ENCODE assay signal across 12 cellular contexts in the genomic region with DNA sequence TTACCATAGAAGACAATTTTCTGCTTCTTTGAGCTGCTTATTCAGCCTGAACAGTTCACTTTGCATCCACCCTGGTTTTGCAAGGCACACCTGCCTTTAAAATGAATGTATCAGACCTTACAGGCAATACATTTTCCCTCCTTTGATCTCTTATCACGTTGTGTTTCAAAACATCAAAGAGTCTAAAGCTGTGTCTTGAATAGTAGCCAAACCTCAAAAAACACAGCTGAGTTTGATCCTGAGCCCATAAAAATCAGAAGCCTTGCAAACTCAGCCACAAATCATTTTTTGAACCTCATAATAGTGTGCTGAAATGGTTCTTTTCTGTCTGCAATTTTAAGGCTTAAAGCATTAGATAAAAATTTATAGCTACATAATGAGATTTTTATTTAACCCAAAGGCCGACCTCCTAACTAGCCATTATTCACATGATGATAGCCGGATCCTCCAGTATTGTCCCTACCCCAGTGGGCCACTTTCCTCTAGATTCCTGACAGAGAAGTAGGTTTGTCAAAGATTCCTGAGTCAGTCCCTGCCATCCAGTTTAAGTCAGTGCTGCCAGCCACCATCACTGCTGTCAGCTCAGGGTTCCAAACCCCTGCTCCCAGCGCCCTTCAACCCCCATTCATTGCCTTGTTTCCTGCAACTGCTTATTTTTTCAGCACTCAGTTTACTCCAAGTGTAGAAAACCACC.
DNase-seq lines count a peak whose midpoint lies in the region; ATAC-seq and TF ChIP-seq lines count a peak whose summit lies in the region.
"Had no signal": no experiment of that assay in that cellular context is flagged by ENCODE, and none has a peak within 500 bp of the region (broad histone marks: within the 10 kb centered on the region; RNA-seq: fewer than 3 reads in every experiment).

No MANE protein-coding gene starts in this region.

- no peak overlapping the region for H3K4me2 ChIP-seq in DND-41 (ENCODE audit: insufficient read depth, low read length)

- no peaks in the 10 kb centered on the region for H3K4me1 ChIP-seq in DND-41 (ENCODE audit: insufficient read depth, low read length)
- H3K4me1 ChIP-seq in rectal smooth muscle tissue (ENCODE audit: control insufficient read depth, insufficient read depth, low read length), result peaks cover 21% of the 10 kb centered on the region
- H3K4me1 ChIP-seq: parathyroid adenoma had no signal

- H3K4me3 ChIP-seq in DND-41 (ENCODE audit: low read depth in 1 of 2, low read length in 2 of 2) (no peak overlapping the region), rectal smooth muscle tissue (ENCODE audit: low read length) (no peak overlapping the region)

- peak; percentile 63 for ATAC-seq in DND-41 (ENCODE audit: insufficient read depth, low read depth)

- H3K9ac ChIP-seq in DND-41 (ENCODE audit: low read depth, low read length) (no peak overlapping the region), rectal smooth muscle tissue (ENCODE audit: low read length) (no peak overlapping the region)
- H3K9ac ChIP-seq: parathyroid adenoma had no signal

- no peaks in the 10 kb centered on the region for H3K36me3 ChIP-seq in DND-41 (ENCODE audit: insufficient read depth, low read length)
- no peaks in the 10 kb centered on the region for H3K36me3 ChIP-seq in rectal smooth muscle tissue (ENCODE audit: control insufficient read depth, insufficient read depth, low read length)

- intact Hi-C loops in posterior vena cava (cut with DNase I), result no loop called here

- no peaks in the 10 kb centered on the region for H3K9me3 ChIP-seq in DND-41 (ENCODE audit: insufficient read depth, low read length, severe bottlenecking)

- H3K27me3 ChIP-seq in DND-41 (ENCODE audit: insufficient read depth, low read length, poor library complexity), result no peaks in the 10 kb centered on the region
- no peaks in the 10 kb centered on the region for H3K27me3 ChIP-seq in rectal smooth muscle tissue (ENCODE audit: control insufficient read depth, insufficient read depth, low read length)

- no peaks in the 10 kb centered on the region for H4K20me1 ChIP-seq in DND-41 (ENCODE audit: insufficient read depth, low read length)

- H3K79me2 ChIP-seq in DND-41 (ENCODE audit: insufficient read depth, low read length), result no peaks in the 10 kb centered on the region
- H3K79me2 ChIP-seq: parathyroid adenoma had no signal

- H2AFZ ChIP-seq in DND-41 (ENCODE audit: low read depth, low read length), result no peak overlapping the region
- H2AFZ ChIP-seq: parathyroid adenoma had no signal

- H3K27ac ChIP-seq in DND-41 (ENCODE audit: low read length) (no peak overlapping the region), cingulate gyrus (ENCODE audit: low read depth, low read length) (peak overlapping the region; percentile 21), rectal smooth muscle tissue (ENCODE audit: low read depth, low read length) (peak overlapping the region; percentile 40)
- H3K27ac ChIP-seq: parathyroid adenoma had no signal

- TF ChIP-seq CTCF in DND-41 (IDR thresholded peaks at IDR 0.05; ENCODE audit: borderline replicate concordance, extremely low read depth, low read length, poor library complexity, severe bottlenecking), result no peak

- DNase-seq in DND-41, result peak; percentile 9
- DNase-seq in NCI-H2171 treated with DMSO at 0.1 percent for 48 hours (lab: John Stamatoyannopoulos, UW), result peak; percentile 79
- DNase-seq in C1 segment of cervical spinal cord (lab: John Stamatoyannopoulos, UW), result no peak
- DNase-seq in effector CD8-positive, alpha-beta T cell (lab: John Stamatoyannopoulos, UW), result no peak
- DNase-seq in posterior vena cava (ENCODE audit: low spot score), result no peak
- DNase-seq in NCI-H82 (lab: John Stamatoyannopoulos, UW), result no peak
- DNase-seq: activated CD8-positive, alpha-beta memory T cell treated with anti-CD3 and anti-CD28 coated beads, Interleukin-2, amount 50 U/mL, for 4 hours; anterior cingulate cortex; MV-4-11 had no signal

Comparison
In these comparisons a context has a peak if more than half of its experiments do, and no peak if none do; other contexts are left out.
1. DNase-seq: peak in DND-41 (single experiment) and NCI-H2171 treated with DMSO at 0.1 percent for 48 hours (single experiment); none in C1 segment of cervical spinal cord (0 of 14), effector CD8-positive, alpha-beta T cell (single experiment), posterior vena cava (single experiment) and NCI-H82 (single experiment).